Comparison of ENCODE assay signal across 8 cellular contexts in the genomic region with DNA sequence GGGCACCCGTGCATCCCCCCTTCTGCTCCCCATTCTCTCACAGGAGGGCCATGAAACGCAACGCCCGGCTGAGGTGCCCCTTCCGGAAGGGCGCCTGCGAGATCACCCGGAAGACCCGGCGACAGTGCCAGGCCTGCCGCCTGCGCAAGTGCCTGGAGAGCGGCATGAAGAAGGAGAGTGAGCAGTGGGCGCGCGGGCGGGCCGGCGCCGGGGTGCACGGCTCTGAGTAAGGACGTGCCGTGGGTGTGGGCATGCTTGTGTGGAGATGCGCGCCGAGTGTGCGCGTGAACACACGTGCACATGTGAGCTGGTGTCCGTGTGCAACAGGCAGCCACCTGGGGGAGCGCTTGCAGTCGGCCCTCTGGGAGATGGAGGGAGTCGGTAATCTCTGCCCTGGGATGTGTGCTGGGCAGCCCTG. TPM values are rescaled to one million over a fixed set of nuclear protein-coding genes. Genes with fewer than 3 reads are reported as not detected.
DNase-seq lines count a peak whose midpoint lies in the region; FAIRE-seq and TF ChIP-seq lines count a peak whose summit lies in the region.

No MANE protein-coding gene starts in this region.

- H3K36me3 ChIP-seq in OCI-LY1 (ENCODE audit: insufficient read depth, low read length) = no peaks in the 10 kb centered on the region

- peak; percentile 95 for FAIRE-seq in GM12891 (lab: Jason Lieb, UNC)

- peak overlapping the region; percentile 84 for H3K4me3 Mint-ChIP-seq in HFFc6

- no peaks in the 10 kb centered on the region for H3K36me3 Mint-ChIP-seq in HFFc6 (ENCODE audit: low read depth)

- TF ChIP-seq POLR2A in GM12891 (IDR thresholded peaks at IDR 0.05; ENCODE audit: low read depth, low read length) = no peak; the same call in 1 of the 2 replicates

- peak overlapping the region; percentile 91 for H2AFZ ChIP-seq in OCI-LY1 (ENCODE audit: low read length)

- no peak overlapping the region for H3K27ac Mint-ChIP-seq in HFFc6

- H3K4me1 Mint-ChIP-seq in HFFc6 (ENCODE audit: low read depth) = peaks cover 5% of the 10 kb centered on the region; the same call in 1 of the 2 replicates

- no peaks in the 10 kb centered on the region for H3K9me3 ChIP-seq in OCI-LY1 (ENCODE audit: low read length)

- peak; percentile 69 for DNase-seq in GM12891 (ENCODE audit: insufficient read length, low spot score)
- no peak for DNase-seq in HFFc6
- peak; percentile 76 for DNase-seq in activated naive CD4-positive, alpha-beta T cell treated with anti-CD3 and anti-CD28 coated beads, Interleukin-2, amount 50 U/mL, for 16 hours
- DNase-seq in iPS-NIHi11 (ENCODE audit: low spot score) = peak; percentile 58
- peak; percentile 65 for DNase-seq in stimulated activated CD4-positive, alpha-beta T cell treated with anti-CD3 and anti-CD28 coated beads, Interleukin-4, amount 100 ng/mL, for 24 hours
- DNase-seq in DMS 273 (lab: John Stamatoyannopoulos, UW; ENCODE audit: unreplicated experiment) = no peak
- no peak for DNase-seq in SIG-M5 treated with dmso at 0.1 percent for 504 hours (lab: John Stamatoyannopoulos, UW; ENCODE audit: unreplicated experiment)

- peak overlapping the region; percentile 65 for H3K4me3 ChIP-seq in OCI-LY1 (ENCODE audit: low read depth, low read length, poor library complexity, severe bottlenecking)

- H3K79me2 ChIP-seq in OCI-LY1 (ENCODE audit: insufficient read depth, low read length) = no peaks in the 10 kb centered on the region

- peaks cover 15% of the 10 kb centered on the region for H3K4me1 ChIP-seq in OCI-LY1 (ENCODE audit: insufficient read depth, low read length, severe bottlenecking)

- peak overlapping the region; percentile 79 for H3K4me2 ChIP-seq in OCI-LY1 (ENCODE audit: low read length)

- no peaks in the 10 kb centered on the region for H4K20me1 ChIP-seq in OCI-LY1 (ENCODE audit: insufficient read depth, low read length)

- TF ChIP-seq CTCF in HFFc6 (IDR thresholded peaks at IDR 0.05) (peak; percentile 57; the same call in 1 of the 2 replicates), OCI-LY1 (IDR thresholded peaks at IDR 0.05; ENCODE audit: low read length) (peak; percentile 71)

- H3K9me3 Mint-ChIP-seq in HFFc6 = no peaks in the 10 kb centered on the region

- H3K9me2 ChIP-seq in OCI-LY1 (ENCODE audit: low read depth, low read length) = no peaks in the 10 kb centered on the region

- no peaks in the 10 kb centered on the region for H3K27me3 ChIP-seq in OCI-LY1 (ENCODE audit: insufficient read depth, low read length)

- H3K27ac ChIP-seq in OCI-LY1 (ENCODE audit: low read depth, low read length, poor library complexity, severe bottlenecking) = no peak overlapping the region

- H3K27me3 Mint-ChIP-seq in HFFc6 (ENCODE audit: insufficient read depth) = peaks cover 45% of the 10 kb centered on the region

- no peaks in the 10 kb centered on the region for H3F3A ChIP-seq in OCI-LY1 (ENCODE audit: insufficient read depth, low read length)

- H3K9ac ChIP-seq in OCI-LY1 (ENCODE audit: low read length) = peak overlapping the region; percentile 74

TF ChIP-seq in GM12891, 5 proteins besides CTCF, POLR2A, EP300 and RAD21:
- TF ChIP-seq SPI1 (IDR thresholded peaks at IDR 0.05; ENCODE audit: low read depth, low read length) (no peak), TAF1 (IDR thresholded peaks at IDR 0.05; ENCODE audit: low read depth, low read length) (peak; percentile 37; the same call in 1 of the 2 replicates), POU2F2 (IDR thresholded peaks at IDR 0.05; ENCODE audit: low read depth, low read length) (no peak), POLR2AphosphoS5 (IDR thresholded peaks at IDR 0.05; ENCODE audit: low read depth, low read length) (peak; percentile 43; the same call in 1 of the 2 replicates), PAX5 (IDR thresholded peaks at IDR 0.05; ENCODE audit: insufficient read depth, low read length, severe bottlenecking) (no peak)

RNA-seq across cellular contexts. Expression of gene NR1I2, which starts 28.1 kb away (rescaled TPM):
- 1.7 TPM for polyA plus RNA-seq in GM12891 (2012; ENCODE audit: low read depth, missing spikeins)
- total RNA-seq in HFFc6 (2021; fragmentation: NEBNext Ultra II Directional; extraction: Animal tissue kit (Norgen Biotek cat#: 25700)) = not detected

Comparison
In these comparisons a context has a peak if more than half of its experiments do, and no peak if none do; other contexts are left out.
1. DNase-seq: peak in GM12891 (single experiment), activated naive CD4-positive, alpha-beta T cell treated with anti-CD3 and anti-CD28 coated beads, Interleukin-2, amount 50 U/mL, for 16 hours (single experiment), iPS-NIHi11 (single experiment) and stimulated activated CD4-positive, alpha-beta T cell treated with anti-CD3 and anti-CD28 coated beads, Interleukin-4, amount 100 ng/mL, for 24 hours (single experiment); none in HFFc6 (single experiment), DMS 273 (single experiment) and SIG-M5 treated with dmso at 0.1 percent for 504 hours (single experiment).